2 cellular contexts compared by ENCODE assay signal in the genomic region with DNA sequence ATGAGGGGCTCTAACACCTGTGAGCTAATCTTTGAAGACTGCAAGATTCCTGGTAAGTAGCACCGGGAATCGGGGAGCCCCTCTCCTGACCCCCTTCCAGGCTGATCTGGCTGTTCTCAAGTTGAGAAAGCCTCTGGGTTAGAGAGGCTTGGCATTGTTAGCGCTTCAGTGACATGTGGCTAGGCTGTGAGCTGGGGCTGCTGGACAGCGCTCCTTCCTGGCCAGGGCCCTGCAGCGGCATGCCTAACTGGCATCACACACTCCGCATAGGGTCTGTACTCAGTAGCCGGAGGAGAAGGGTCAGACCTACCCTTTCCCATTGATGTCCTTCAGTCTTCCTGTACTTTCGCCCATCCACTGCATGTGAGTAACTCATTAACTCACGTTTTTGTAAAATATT.
TF ChIP-seq lines count a peak whose summit lies in the region.

No MANE protein-coding gene starts in this region.

TF ChIP-seq in HEK293, 187 proteins besides CTCF, POLR2A, EP300 and RAD21 (continued from another document):
- TF ChIP-seq, protein P1, sequence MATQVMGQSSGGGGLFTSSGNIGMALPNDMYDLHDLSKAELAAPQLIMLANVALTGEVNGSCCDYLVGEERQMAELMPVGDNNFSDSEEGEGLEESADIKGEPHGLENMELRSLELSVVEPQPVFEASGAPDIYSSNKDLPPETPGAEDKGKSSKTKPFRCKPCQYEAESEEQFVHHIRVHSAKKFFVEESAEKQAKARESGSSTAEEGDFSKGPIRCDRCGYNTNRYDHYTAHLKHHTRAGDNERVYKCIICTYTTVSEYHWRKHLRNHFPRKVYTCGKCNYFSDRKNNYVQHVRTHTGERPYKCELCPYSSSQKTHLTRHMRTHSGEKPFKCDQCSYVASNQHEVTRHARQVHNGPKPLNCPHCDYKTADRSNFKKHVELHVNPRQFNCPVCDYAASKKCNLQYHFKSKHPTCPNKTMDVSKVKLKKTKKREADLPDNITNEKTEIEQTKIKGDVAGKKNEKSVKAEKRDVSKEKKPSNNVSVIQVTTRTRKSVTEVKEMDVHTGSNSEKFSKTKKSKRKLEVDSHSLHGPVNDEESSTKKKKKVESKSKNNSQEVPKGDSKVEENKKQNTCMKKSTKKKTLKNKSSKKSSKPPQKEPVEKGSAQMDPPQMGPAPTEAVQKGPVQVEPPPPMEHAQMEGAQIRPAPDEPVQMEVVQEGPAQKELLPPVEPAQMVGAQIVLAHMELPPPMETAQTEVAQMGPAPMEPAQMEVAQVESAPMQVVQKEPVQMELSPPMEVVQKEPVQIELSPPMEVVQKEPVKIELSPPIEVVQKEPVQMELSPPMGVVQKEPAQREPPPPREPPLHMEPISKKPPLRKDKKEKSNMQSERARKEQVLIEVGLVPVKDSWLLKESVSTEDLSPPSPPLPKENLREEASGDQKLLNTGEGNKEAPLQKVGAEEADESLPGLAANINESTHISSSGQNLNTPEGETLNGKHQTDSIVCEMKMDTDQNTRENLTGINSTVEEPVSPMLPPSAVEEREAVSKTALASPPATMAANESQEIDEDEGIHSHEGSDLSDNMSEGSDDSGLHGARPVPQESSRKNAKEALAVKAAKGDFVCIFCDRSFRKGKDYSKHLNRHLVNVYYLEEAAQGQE (tag by site-specific recombination; IDR thresholded peaks at IDR 0.05), result peak; percentile 60

TF ChIP-seq in WTC11, 78 proteins besides CTCF, POLR2A, EP300 and RAD21 (continued from another document):
- TF ChIP-seq, protein P2, sequence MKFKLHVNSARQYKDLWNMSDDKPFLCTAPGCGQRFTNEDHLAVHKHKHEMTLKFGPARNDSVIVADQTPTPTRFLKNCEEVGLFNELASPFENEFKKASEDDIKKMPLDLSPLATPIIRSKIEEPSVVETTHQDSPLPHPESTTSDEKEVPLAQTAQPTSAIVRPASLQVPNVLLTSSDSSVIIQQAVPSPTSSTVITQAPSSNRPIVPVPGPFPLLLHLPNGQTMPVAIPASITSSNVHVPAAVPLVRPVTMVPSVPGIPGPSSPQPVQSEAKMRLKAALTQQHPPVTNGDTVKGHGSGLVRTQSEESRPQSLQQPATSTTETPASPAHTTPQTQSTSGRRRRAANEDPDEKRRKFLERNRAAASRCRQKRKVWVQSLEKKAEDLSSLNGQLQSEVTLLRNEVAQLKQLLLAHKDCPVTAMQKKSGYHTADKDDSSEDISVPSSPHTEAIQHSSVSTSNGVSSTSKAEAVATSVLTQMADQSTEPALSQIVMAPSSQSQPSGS (CRISPR knock-in tag; IDR thresholded peaks at IDR 0.05; ENCODE audit: borderline replicate concordance, low read depth), result no peak
- TF ChIP-seq ZNF232 (CRISPR knock-in tag; IDR thresholded peaks at IDR 0.05) (no peak), NR3C1 (CRISPR knock-in tag; conservative IDR thresholded peaks at IDR 0.05; ENCODE audit: low read depth) (no peak), ZNF317 (CRISPR knock-in tag; IDR thresholded peaks at IDR 0.05; ENCODE audit: borderline replicate concordance, low read depth) (no peak), ETV6 (CRISPR knock-in tag; IDR thresholded peaks at IDR 0.05) (no peak), JAZF1 (CRISPR knock-in tag; IDR thresholded peaks at IDR 0.05) (no peak), HMGA2 (CRISPR knock-in tag; IDR thresholded peaks at IDR 0.05) (no peak), RORB (CRISPR knock-in tag; IDR thresholded peaks at IDR 0.05) (no peak), SP1 (CRISPR knock-in tag; conservative IDR thresholded peaks at IDR 0.05) (no peak)
- TF ChIP-seq, protein P3, sequence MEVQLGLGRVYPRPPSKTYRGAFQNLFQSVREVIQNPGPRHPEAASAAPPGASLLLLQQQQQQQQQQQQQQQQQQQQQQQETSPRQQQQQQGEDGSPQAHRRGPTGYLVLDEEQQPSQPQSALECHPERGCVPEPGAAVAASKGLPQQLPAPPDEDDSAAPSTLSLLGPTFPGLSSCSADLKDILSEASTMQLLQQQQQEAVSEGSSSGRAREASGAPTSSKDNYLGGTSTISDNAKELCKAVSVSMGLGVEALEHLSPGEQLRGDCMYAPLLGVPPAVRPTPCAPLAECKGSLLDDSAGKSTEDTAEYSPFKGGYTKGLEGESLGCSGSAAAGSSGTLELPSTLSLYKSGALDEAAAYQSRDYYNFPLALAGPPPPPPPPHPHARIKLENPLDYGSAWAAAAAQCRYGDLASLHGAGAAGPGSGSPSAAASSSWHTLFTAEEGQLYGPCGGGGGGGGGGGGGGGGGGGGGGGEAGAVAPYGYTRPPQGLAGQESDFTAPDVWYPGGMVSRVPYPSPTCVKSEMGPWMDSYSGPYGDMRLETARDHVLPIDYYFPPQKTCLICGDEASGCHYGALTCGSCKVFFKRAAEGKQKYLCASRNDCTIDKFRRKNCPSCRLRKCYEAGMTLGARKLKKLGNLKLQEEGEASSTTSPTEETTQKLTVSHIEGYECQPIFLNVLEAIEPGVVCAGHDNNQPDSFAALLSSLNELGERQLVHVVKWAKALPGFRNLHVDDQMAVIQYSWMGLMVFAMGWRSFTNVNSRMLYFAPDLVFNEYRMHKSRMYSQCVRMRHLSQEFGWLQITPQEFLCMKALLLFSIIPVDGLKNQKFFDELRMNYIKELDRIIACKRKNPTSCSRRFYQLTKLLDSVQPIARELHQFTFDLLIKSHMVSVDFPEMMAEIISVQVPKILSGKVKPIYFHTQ (CRISPR knock-in tag; IDR thresholded peaks at IDR 0.05), result no peak
- TF ChIP-seq, protein P4, sequence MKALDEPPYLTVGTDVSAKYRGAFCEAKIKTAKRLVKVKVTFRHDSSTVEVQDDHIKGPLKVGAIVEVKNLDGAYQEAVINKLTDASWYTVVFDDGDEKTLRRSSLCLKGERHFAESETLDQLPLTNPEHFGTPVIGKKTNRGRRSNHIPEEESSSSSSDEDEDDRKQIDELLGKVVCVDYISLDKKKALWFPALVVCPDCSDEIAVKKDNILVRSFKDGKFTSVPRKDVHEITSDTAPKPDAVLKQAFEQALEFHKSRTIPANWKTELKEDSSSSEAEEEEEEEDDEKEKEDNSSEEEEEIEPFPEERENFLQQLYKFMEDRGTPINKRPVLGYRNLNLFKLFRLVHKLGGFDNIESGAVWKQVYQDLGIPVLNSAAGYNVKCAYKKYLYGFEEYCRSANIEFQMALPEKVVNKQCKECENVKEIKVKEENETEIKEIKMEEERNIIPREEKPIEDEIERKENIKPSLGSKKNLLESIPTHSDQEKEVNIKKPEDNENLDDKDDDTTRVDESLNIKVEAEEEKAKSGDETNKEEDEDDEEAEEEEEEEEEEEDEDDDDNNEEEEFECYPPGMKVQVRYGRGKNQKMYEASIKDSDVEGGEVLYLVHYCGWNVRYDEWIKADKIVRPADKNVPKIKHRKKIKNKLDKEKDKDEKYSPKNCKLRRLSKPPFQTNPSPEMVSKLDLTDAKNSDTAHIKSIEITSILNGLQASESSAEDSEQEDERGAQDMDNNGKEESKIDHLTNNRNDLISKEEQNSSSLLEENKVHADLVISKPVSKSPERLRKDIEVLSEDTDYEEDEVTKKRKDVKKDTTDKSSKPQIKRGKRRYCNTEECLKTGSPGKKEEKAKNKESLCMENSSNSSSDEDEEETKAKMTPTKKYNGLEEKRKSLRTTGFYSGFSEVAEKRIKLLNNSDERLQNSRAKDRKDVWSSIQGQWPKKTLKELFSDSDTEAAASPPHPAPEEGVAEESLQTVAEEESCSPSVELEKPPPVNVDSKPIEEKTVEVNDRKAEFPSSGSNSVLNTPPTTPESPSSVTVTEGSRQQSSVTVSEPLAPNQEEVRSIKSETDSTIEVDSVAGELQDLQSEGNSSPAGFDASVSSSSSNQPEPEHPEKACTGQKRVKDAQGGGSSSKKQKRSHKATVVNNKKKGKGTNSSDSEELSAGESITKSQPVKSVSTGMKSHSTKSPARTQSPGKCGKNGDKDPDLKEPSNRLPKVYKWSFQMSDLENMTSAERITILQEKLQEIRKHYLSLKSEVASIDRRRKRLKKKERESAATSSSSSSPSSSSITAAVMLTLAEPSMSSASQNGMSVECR (CRISPR knock-in tag; IDR thresholded peaks at IDR 0.05; ENCODE audit: borderline replicate concordance), result no peak
- TF ChIP-seq, protein P5, sequence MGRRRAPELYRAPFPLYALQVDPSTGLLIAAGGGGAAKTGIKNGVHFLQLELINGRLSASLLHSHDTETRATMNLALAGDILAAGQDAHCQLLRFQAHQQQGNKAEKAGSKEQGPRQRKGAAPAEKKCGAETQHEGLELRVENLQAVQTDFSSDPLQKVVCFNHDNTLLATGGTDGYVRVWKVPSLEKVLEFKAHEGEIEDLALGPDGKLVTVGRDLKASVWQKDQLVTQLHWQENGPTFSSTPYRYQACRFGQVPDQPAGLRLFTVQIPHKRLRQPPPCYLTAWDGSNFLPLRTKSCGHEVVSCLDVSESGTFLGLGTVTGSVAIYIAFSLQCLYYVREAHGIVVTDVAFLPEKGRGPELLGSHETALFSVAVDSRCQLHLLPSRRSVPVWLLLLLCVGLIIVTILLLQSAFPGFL (CRISPR knock-in tag; IDR thresholded peaks at IDR 0.05; ENCODE audit: borderline replicate concordance), result no peak
